8 cellular contexts compared by ENCODE assay signal in genomic region chr20:36827541-36828279, GRCh38. TPM values are rescaled to one million over a fixed set of nuclear protein-coding genes. Genes with fewer than 3 reads are reported as not detected.
A peak's percentile ranks its signal among the peaks of the same experiment; 100 is the strongest.
DNase-seq lines count a peak whose midpoint lies in the region; ATAC-seq and TF ChIP-seq lines count a peak whose summit lies in the region.

No MANE protein-coding gene starts in this region.

- POLR2A ChIA-PET in PC-9 (lab: Charles Lee; ENCODE audit: unreplicated experiment): no interaction called here

- ATAC-seq in GM19035 (IDR thresholded peaks at IDR 0.05; ENCODE audit: unreplicated experiment) (peak; percentile 80), HG02588 (IDR thresholded peaks at IDR 0.05; ENCODE audit: unreplicated experiment) (peak; percentile 81)

- H3K4me3 ChIP-seq in PC-9 (no peak overlapping the region), hepatocyte (no peak overlapping the region)

- H3K27me3 ChIP-seq in PC-9 (ENCODE audit: insufficient read depth, low read depth) (no peaks in the 10 kb centered on the region), hepatocyte (no peaks in the 10 kb centered on the region)

- H3K79me2 ChIP-seq in PC-9 (ENCODE audit: low read depth): no peaks in the 10 kb centered on the region
- no peaks in the 10 kb centered on the region for H3K79me2 ChIP-seq in hepatocyte

- CTCF ChIA-PET in PC-9 (lab: Charles Lee): no interaction called here

- H3K27me3 Mint-ChIP-seq in progenitor cell of endocrine pancreas: no peaks in the 10 kb centered on the region
- peaks cover 4% of the 10 kb centered on the region for H3K27me3 Mint-ChIP-seq in endothelial cell (ENCODE audit: unreplicated experiment)

- H3K4me1 ChIP-seq in PC-9 (replicated peaks; ENCODE audit: insufficient read depth) (peaks cover 11% of the 10 kb centered on the region), hepatocyte (ENCODE audit: insufficient read depth) (peaks cover 3% of the 10 kb centered on the region)

- no peaks in the 10 kb centered on the region for H4K20me1 ChIP-seq in PC-9 (ENCODE audit: insufficient read depth)
- H4K20me1 ChIP-seq in hepatocyte (ENCODE audit: insufficient read depth, poor library complexity, severe bottlenecking): no peaks in the 10 kb centered on the region

- H3K4me1 Mint-ChIP-seq in progenitor cell of endocrine pancreas (ENCODE audit: low read depth) (no peaks in the 10 kb centered on the region), endothelial cell (ENCODE audit: unreplicated experiment) (no peaks in the 10 kb centered on the region)

- no peak overlapping the region for H2AFZ ChIP-seq in PC-9
- H2AFZ ChIP-seq in hepatocyte: no peak overlapping the region

- no TSS peak for BruUV-seq in PC-9 (replicated peaks; lab: Mats Ljungman, UMichigan)

- H3K27ac ChIP-seq in PC-9 (no peak overlapping the region), hepatocyte (no peak overlapping the region)

- H3K9me3 Mint-ChIP-seq in progenitor cell of endocrine pancreas (ENCODE audit: low read depth) (no peaks in the 10 kb centered on the region), endothelial cell (ENCODE audit: unreplicated experiment) (no peaks in the 10 kb centered on the region)

- H3K9me3 ChIP-seq in PC-9 (ENCODE audit: insufficient read depth, low read depth): no peaks in the 10 kb centered on the region
- H3K9me3 ChIP-seq in hepatocyte (ENCODE audit: low read depth): no peaks in the 10 kb centered on the region

- H3K36me3 Mint-ChIP-seq in progenitor cell of endocrine pancreas (ENCODE audit: insufficient read depth) (peaks cover 7% of the 10 kb centered on the region), endothelial cell (ENCODE audit: low read depth, unreplicated experiment) (peaks cover 13% of the 10 kb centered on the region)

- DNase-seq in PC-9: peak; percentile 47 to 69
- DNase-seq in progenitor cell of endocrine pancreas (ENCODE audit: low spot score, unreplicated experiment): no peak
- no peak for DNase-seq in endothelial cell (ENCODE audit: low spot score)
- DNase-seq in hepatocyte (ENCODE audit: low spot score): no peak
- no peak for DNase-seq in superior temporal gyrus (ENCODE audit: extremely low spot score)
- DNase-seq in AML-193 (lab: John Stamatoyannopoulos, UW): no peak

- H3F3A ChIP-seq in PC-9 (ENCODE audit: insufficient read depth, low read depth): peaks cover 14% of the 10 kb centered on the region; the same call in 1 of the 2 replicates

- 87% methylated on average over 11 of the region's 11 CpGs for WGBS in hepatocyte (ENCODE audit: low lambda C conversion rate, missing lambda C conversion rate)

- TF ChIP-seq CTCF in PC-9 (conservative IDR thresholded peaks at IDR 0.05) (no peak), progenitor cell of endocrine pancreas (IDR thresholded peaks at IDR 0.05; ENCODE audit: unreplicated experiment) (no peak), endothelial cell (IDR thresholded peaks at IDR 0.05; ENCODE audit: unreplicated experiment) (no peak), hepatocyte (IDR thresholded peaks at IDR 0.05; ENCODE audit: poor library complexity) (no peak)

- intact Hi-C loops in PC-9 (cut with micrococcal nuclease; ENCODE audit: unreplicated experiment): no loop called here

- H3K36me3 ChIP-seq in PC-9 (ENCODE audit: low read depth) (no peaks in the 10 kb centered on the region), hepatocyte (replicated peaks; ENCODE audit: insufficient read depth, low read depth) (no peaks in the 10 kb centered on the region)

- H3K4me3 Mint-ChIP-seq in progenitor cell of endocrine pancreas (ENCODE audit: low read depth) (no peak overlapping the region), endothelial cell (ENCODE audit: unreplicated experiment) (no peak overlapping the region)

- H3K4me2 ChIP-seq in PC-9: no peak overlapping the region
- H3K4me2 ChIP-seq in hepatocyte: no peak overlapping the region

- H3K9me2 ChIP-seq in PC-9 (ENCODE audit: insufficient read depth): no peaks in the 10 kb centered on the region
- no peaks in the 10 kb centered on the region for H3K9me2 ChIP-seq in hepatocyte (replicated peaks; ENCODE audit: insufficient read depth)

- peak overlapping the region; percentile 67 for H3K27ac Mint-ChIP-seq in progenitor cell of endocrine pancreas
- H3K27ac Mint-ChIP-seq in endothelial cell (ENCODE audit: unreplicated experiment): no peak overlapping the region

RNA-seq across cellular contexts. Expression of gene TLDC2, which starts 48.2 kb away (rescaled TPM):
- total RNA-seq in PC-9 (2021) (not detected in 2 replicates), progenitor cell of endocrine pancreas (0.34 and 0.38 TPM in 2 replicates), endothelial cell (ENCODE audit: unreplicated experiment) (not detected), hepatocyte (1.6 and 2.9 TPM in 2 replicates)
- 0.68 and 1.2 TPM in 2 replicates for polyA plus RNA-seq in hepatocyte

RNA-seq across cellular contexts. Expression of gene DSN1, which starts 54.1 kb away (rescaled TPM):
- 29.2 and 32.4 TPM in 2 replicates for total RNA-seq in PC-9 (2021)
- total RNA-seq in progenitor cell of endocrine pancreas: 15.1 and 17.5 TPM in 2 replicates
- 12.8 TPM for total RNA-seq in endothelial cell (ENCODE audit: unreplicated experiment)
- total RNA-seq in hepatocyte: 10.3 and 12.7 TPM in 2 replicates
- polyA plus RNA-seq in hepatocyte: 9.2 and 9.5 TPM in 2 replicates

Comparison
In these comparisons a context has a peak if more than half of its experiments do, and no peak if none do; other contexts are left out.
1. DNase-seq: peak in PC-9 (2 of 2); none in progenitor cell of endocrine pancreas (single experiment), endothelial cell (single experiment), hepatocyte (single experiment), superior temporal gyrus (single experiment) and AML-193 (0 of 2).